Comparison of ENCODE assay signal across 38 cellular contexts in the genomic region with DNA sequence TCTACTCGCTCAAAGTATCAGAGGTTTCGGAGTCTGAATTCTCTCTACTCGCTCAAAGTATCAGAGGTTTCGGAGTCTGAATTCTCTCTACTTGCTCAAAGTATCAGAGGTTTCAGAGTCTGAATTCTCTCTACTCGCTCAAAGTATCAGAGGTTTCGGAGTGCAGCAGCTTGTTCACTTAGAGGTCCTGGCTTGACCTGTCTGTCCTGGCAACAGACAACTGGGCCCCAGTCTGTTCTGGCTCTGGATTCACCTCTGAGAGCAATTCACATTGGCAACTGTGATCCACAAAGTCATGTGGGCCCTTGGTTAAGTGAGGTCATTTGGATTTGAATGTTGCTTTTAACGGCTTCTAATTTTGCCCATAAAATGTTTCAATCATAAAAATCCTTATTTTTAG.
"Had no signal": no experiment of that assay in that cellular context is flagged by ENCODE, and none has a peak within 500 bp of the region (broad histone marks: within the 10 kb centered on the region; RNA-seq: fewer than 3 reads in every experiment).

No MANE protein-coding gene starts in this region.

- DNase-seq: activated effector memory CD4-positive, alpha-beta T cell treated with anti-CD3 and anti-CD28 coated beads, Interleukin-2, amount 50 U/mL, for 16 hours; activated effector memory CD4-positive, alpha-beta T cell treated with Interleukin-2 at 50 U/mL for 16 hours; activated gamma-delta T cell; activated gamma-delta T cell treated with Interleukin-2 at 50 U/mL for 16 hours; activated naive CD4-positive, alpha-beta T cell; activated naive CD4-positive, alpha-beta T cell treated with anti-CD3 and anti-CD28 coated beads for 36 hours; activated naive CD4-positive, alpha-beta T cell treated with anti-CD3 and anti-CD28 coated beads, Interleukin-2, amount 10 ng/mL, durations not matched to agents 7 days and 5 days; activated naive CD4-positive, alpha-beta T cell treated with anti-CD3 and anti-CD28 coated beads, Interleukin-2, amount 50 U/mL, for 16 hours; activated naive CD4-positive, alpha-beta T cell treated with Interleukin-2 at 50 U/mL for 16 hours; activated naive CD8-positive, alpha-beta T cell treated with anti-CD3 and anti-CD28 coated beads for 36 hours; activated naive CD8-positive, alpha-beta T cell treated with anti-CD3 and anti-CD28 coated beads, Interleukin-2, amount 10 ng/mL, durations not matched to agents 7 days and 5 days; activated naive CD8-positive, alpha-beta T cell treated with anti-CD3 and anti-CD28 coated beads, Interleukin-2, amount 50 U/mL, for 24 hours; activated T-cell treated with anti-CD3 and anti-CD28 coated beads, Interleukin-2, amount 50 U/mL, for 1 hour; activated T-cell treated with anti-CD3 and anti-CD28 coated beads, Interleukin-2, amount 50 U/mL, for 24 hours; activated T-cell treated with anti-CD3 and anti-CD28 coated beads, Interleukin-2, amount 50 U/mL, for 4 hours; activated T-cell treated with anti-CD3 and anti-CD28 coated beads, Interleukin-2, amount 50 U/mL, for 48 hours; activated T-cell treated with anti-CD3 and anti-CD28 coated beads, Interleukin-2, amount 50 U/mL, for 72 hours; adrenal gland; amniotic stem cell; amygdala; anterior cingulate cortex; aorta; body of pancreas; brain microvascular endothelial cell; caudate nucleus; central memory CD4-positive, alpha-beta T cell; cerebellar nuclear complex had no signal

- H3K4me3 Mint-ChIP-seq: activated naive CD4-positive, alpha-beta T cell treated with anti-CD3 and anti-CD28 coated beads for 36 hours; activated naive CD4-positive, alpha-beta T cell treated with anti-CD3 and anti-CD28 coated beads, Interleukin-2, amount 10 ng/mL, durations not matched to agents 7 days and 5 days; activated naive CD4-positive, alpha-beta T cell treated with anti-CD3 and anti-CD28 coated beads, Interleukin-2, amount 50 U/mL, for 24 hours; activated naive CD8-positive, alpha-beta T cell; activated naive CD8-positive, alpha-beta T cell treated with anti-CD3 and anti-CD28 coated beads for 36 hours; activated naive CD8-positive, alpha-beta T cell treated with anti-CD3 and anti-CD28 coated beads, Interleukin-2, amount 10 ng/mL, durations not matched to agents 7 days and 5 days; activated naive CD8-positive, alpha-beta T cell treated with anti-CD3 and anti-CD28 coated beads, Interleukin-2, amount 50 U/mL, for 24 hours; activated T-cell treated with anti-CD3 and anti-CD28 coated beads, Interleukin-2, amount 50 U/mL, for 24 hours; activated T-cell treated with anti-CD3 and anti-CD28 coated beads, Interleukin-2, amount 50 U/mL, for 4 hours; activated T-cell treated with anti-CD3 and anti-CD28 coated beads, Interleukin-2, amount 50 U/mL, for 72 hours; activated T-helper 1 cell treated with anti-CD3 and anti-CD28 coated beads, Interleukin-12 subunit alpha, Interleukin-12 subunit beta, Interleukin-2, Interleukin-4 antibody, amounts not matched to agents 30 ng/mL and 10 ng/mL and 1 ng/mL, durations not matched to agents 14 hours and 24 hours and 36 hours; activated T-helper 17 cell treated with anti-CD3 and anti-CD28 coated beads, Interleukin-2, amount 50 U/mL, for 72 hours; brain; central memory CD8-positive, alpha-beta T cell had no signal

- H3K4me1 ChIP-seq: adrenal gland, ascending aorta, body of pancreas, breast epithelium had no signal

- H3K27me3 Mint-ChIP-seq: activated naive CD4-positive, alpha-beta T cell treated with anti-CD3 and anti-CD28 coated beads, Interleukin-2, amount 50 U/mL, for 24 hours; central memory CD8-positive, alpha-beta T cell had no signal

- H3K27ac ChIP-seq: adrenal gland, ascending aorta, body of pancreas, brain microvascular endothelial cell, breast epithelium, cardiac muscle cell had no signal

- H3K9me3 ChIP-seq: adrenal gland, ascending aorta, body of pancreas, breast epithelium had no signal

- H3K27me3 ChIP-seq: adrenal gland, ascending aorta, body of pancreas, brain microvascular endothelial cell, breast epithelium, cardiac muscle cell had no signal

- H3K4me3 ChIP-seq: adrenal gland, ascending aorta, body of pancreas, breast epithelium, cardiac muscle cell had no signal

- ATAC-seq: activated naive CD4-positive, alpha-beta T cell treated with anti-CD3 and anti-CD28 coated beads, Interleukin-2, amount 50 U/mL, for 72 hours; activated naive CD8-positive, alpha-beta T cell treated with anti-CD3 and anti-CD28 coated beads, Interleukin-2, amount 50 U/mL, for 24 hours; activated T-cell treated with anti-CD3 and anti-CD28 coated beads, Interleukin-2, amount 50 U/mL, for 4 hours; activated T-cell treated with anti-CD3 and anti-CD28 coated beads, Interleukin-2, amount 50 U/mL, for 72 hours; activated T-helper 17 cell treated with anti-CD3 and anti-CD28 coated beads, Interleukin-2, amount 50 U/mL, for 72 hours; body of pancreas had no signal

- H3K27ac Mint-ChIP-seq: activated naive CD4-positive, alpha-beta T cell treated with anti-CD3 and anti-CD28 coated beads for 36 hours; activated naive CD4-positive, alpha-beta T cell treated with anti-CD3 and anti-CD28 coated beads, Interleukin-2, amount 10 ng/mL, durations not matched to agents 7 days and 5 days; activated naive CD4-positive, alpha-beta T cell treated with anti-CD3 and anti-CD28 coated beads, Interleukin-2, amount 50 U/mL, for 24 hours; activated naive CD4-positive, alpha-beta T cell treated with anti-CD3 and anti-CD28 coated beads, Interleukin-2, amount 50 U/mL, for 72 hours; activated naive CD8-positive, alpha-beta T cell; activated naive CD8-positive, alpha-beta T cell treated with anti-CD3 and anti-CD28 coated beads for 36 hours; activated naive CD8-positive, alpha-beta T cell treated with anti-CD3 and anti-CD28 coated beads, Interleukin-2, amount 10 ng/mL, durations not matched to agents 7 days and 5 days; activated naive CD8-positive, alpha-beta T cell treated with anti-CD3 and anti-CD28 coated beads, Interleukin-2, amount 50 U/mL, for 24 hours; activated T-cell treated with anti-CD3 and anti-CD28 coated beads, Interleukin-2, amount 50 U/mL, for 24 hours; activated T-cell treated with anti-CD3 and anti-CD28 coated beads, Interleukin-2, amount 50 U/mL, for 72 hours; activated T-helper 1 cell treated with anti-CD3 and anti-CD28 coated beads, Interleukin-12 subunit alpha, Interleukin-12 subunit beta, Interleukin-2, Interleukin-4 antibody, amounts not matched to agents 30 ng/mL and 10 ng/mL and 1 ng/mL, durations not matched to agents 14 hours and 24 hours and 36 hours; activated T-helper 17 cell treated with anti-CD3 and anti-CD28 coated beads, Interleukin-2, amount 50 U/mL, for 72 hours; activated T-helper 2 cell treated with anti-CD3 and anti-CD28 coated beads, Interferon-gamma antibody, Interleukin-2, Interleukin-4, amounts not matched to agents 10 μg/mL and 5 μg/mL and 100 μg/mL, durations not matched to agents 14 hours and 24 hours and 36 hours; brain had no signal

- H3K4me1 Mint-ChIP-seq: activated naive CD4-positive, alpha-beta T cell treated with anti-CD3 and anti-CD28 coated beads, Interleukin-2, amount 10 ng/mL, durations not matched to agents 7 days and 5 days; activated naive CD4-positive, alpha-beta T cell treated with anti-CD3 and anti-CD28 coated beads, Interleukin-2, amount 50 U/mL, for 24 hours; activated naive CD8-positive, alpha-beta T cell treated with anti-CD3 and anti-CD28 coated beads for 36 hours; activated naive CD8-positive, alpha-beta T cell treated with anti-CD3 and anti-CD28 coated beads, Interleukin-2, amount 10 ng/mL, durations not matched to agents 7 days and 5 days; activated naive CD8-positive, alpha-beta T cell treated with anti-CD3 and anti-CD28 coated beads, Interleukin-2, amount 50 U/mL, for 24 hours; activated T-helper 17 cell treated with anti-CD3 and anti-CD28 coated beads, Interleukin-2, amount 50 U/mL, for 72 hours; brain had no signal

- H3K36me3 Mint-ChIP-seq: activated naive CD4-positive, alpha-beta T cell treated with anti-CD3 and anti-CD28 coated beads, Interleukin-2, amount 10 ng/mL, durations not matched to agents 7 days and 5 days; activated naive CD8-positive, alpha-beta T cell; activated naive CD8-positive, alpha-beta T cell treated with anti-CD3 and anti-CD28 coated beads for 36 hours; brain had no signal

- H3K36me3 ChIP-seq: adrenal gland, ascending aorta, brain microvascular endothelial cell, breast epithelium, cardiac muscle cell had no signal

- H3K9me3 Mint-ChIP-seq: activated naive CD4-positive, alpha-beta T cell treated with anti-CD3 and anti-CD28 coated beads, Interleukin-2, amount 50 U/mL, for 72 hours; activated T-cell treated with anti-CD3 and anti-CD28 coated beads, Interleukin-2, amount 50 U/mL, for 4 hours; activated T-cell treated with anti-CD3 and anti-CD28 coated beads, Interleukin-2, amount 50 U/mL, for 72 hours; activated T-helper 1 cell treated with anti-CD3 and anti-CD28 coated beads, Interleukin-12 subunit alpha, Interleukin-12 subunit beta, Interleukin-2, Interleukin-4 antibody, amounts not matched to agents 30 ng/mL and 10 ng/mL and 1 ng/mL, durations not matched to agents 14 hours and 24 hours and 36 hours; activated T-helper 17 cell treated with anti-CD3 and anti-CD28 coated beads, Interleukin-2, amount 50 U/mL, for 72 hours; activated T-helper 2 cell treated with anti-CD3 and anti-CD28 coated beads, Interferon-gamma antibody, Interleukin-2, Interleukin-4, amounts not matched to agents 10 μg/mL and 5 μg/mL and 100 μg/mL, durations not matched to agents 14 hours and 24 hours and 36 hours; central memory CD8-positive, alpha-beta T cell had no signal
